ENCODE assay signal across 9 cellular contexts in the genomic region with DNA sequence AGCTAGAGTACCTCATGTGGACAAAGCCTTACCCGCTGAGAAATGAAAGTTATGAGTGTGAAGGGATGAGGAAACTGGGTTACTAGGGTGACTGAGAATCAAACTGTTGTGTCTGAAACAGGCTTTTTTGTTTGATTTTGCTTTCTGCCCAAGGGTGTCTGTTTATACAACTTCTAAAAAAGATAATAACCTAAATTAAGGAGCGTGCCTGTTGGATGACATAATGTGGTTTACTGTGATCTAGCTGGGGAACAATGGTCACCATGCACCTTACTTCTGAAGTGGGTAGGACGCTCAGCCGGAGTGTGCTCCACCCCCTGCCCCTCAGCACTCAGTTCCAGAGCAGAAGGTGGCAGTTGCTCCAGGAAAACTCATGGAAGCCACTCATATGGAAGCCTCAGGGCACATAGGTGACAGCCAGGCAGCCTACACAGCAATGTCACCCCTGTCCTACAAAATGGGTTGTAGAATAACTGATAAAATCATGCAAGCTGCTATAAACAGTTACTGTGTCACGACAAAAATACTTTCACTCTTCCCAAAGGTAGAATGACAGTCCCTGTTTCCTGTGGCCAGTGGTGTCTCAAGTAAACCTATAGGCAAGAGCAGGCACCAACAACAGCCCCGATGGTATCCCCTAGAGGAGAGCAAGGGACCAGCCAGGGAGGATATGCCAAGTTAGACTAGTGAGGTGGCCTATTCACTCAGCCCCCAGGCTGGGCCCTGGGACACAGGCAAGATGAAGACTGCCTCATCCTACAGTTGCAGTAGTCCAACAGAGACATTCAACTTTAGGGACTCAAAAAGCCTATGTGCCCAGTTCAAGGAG. TPM values are rescaled to one million over a fixed set of nuclear protein-coding genes. Genes with fewer than 3 reads are reported as not detected.
A peak's percentile ranks its signal among the peaks of the same experiment; 100 is the strongest.
DNase-seq lines count a peak whose midpoint lies in the region; ATAC-seq and TF ChIP-seq lines count a peak whose summit lies in the region.
"Had no signal": no experiment of that assay in that cellular context is flagged by ENCODE, and none has a peak within 500 bp of the region (broad histone marks: within the 10 kb centered on the region; RNA-seq: fewer than 3 reads in every experiment).

No MANE protein-coding gene starts in this region.

- intact Hi-C loops in CD8-positive, alpha-beta T cell (cut with DNase I, micrococcal nuclease) = no loop called here

- H3K9me3 Mint-ChIP-seq in CD8-positive, alpha-beta T cell = no peaks in the 10 kb centered on the region

- H3K4me1 Mint-ChIP-seq in CD8-positive, alpha-beta T cell (ENCODE audit: low read depth) = peaks cover 25% of the 10 kb centered on the region

- H3K4me3 Mint-ChIP-seq in CD8-positive, alpha-beta T cell = no peak overlapping the region

- CTCF ChIA-PET in CD8-positive, alpha-beta T cell (lab: Charles Lee) = interaction anchor here (1.1 kb wide), 1 partner anchor 11 kb away, joined by 4 read pairs; no protein-coding TSS in a partner anchor

- no peak overlapping the region for H3K4me3 ChIP-seq in CD8-positive, alpha-beta T cell (ENCODE audit: low read depth, low read length)
- no peak overlapping the region for H3K4me3 ChIP-seq in right atrium auricular region

- H3K27me3 Mint-ChIP-seq in CD8-positive, alpha-beta T cell (ENCODE audit: low read depth) = no peaks in the 10 kb centered on the region

- TF ChIP-seq CTCF in CD8-positive, alpha-beta T cell (IDR thresholded peaks at IDR 0.05) = no peak
- TF ChIP-seq CTCF in right atrium auricular region (IDR thresholded peaks at IDR 0.05) = no peak

- H3K27ac ChIP-seq in CD8-positive, alpha-beta T cell (ENCODE audit: low read depth, low read length) = no peak overlapping the region
- peak overlapping the region; percentile 3 to 33 for H3K27ac ChIP-seq in right atrium auricular region

- peak; percentile 66 for ATAC-seq in CD8-positive, alpha-beta T cell
- ATAC-seq in GM21447 (IDR thresholded peaks at IDR 0.05; ENCODE audit: unreplicated experiment) (peak; percentile 30), HG03108 (IDR thresholded peaks at IDR 0.05; ENCODE audit: unreplicated experiment) (no peak)

- H3K36me3 ChIP-seq in CD8-positive, alpha-beta T cell (ENCODE audit: insufficient read depth, low read length) = no peaks in the 10 kb centered on the region
- no peaks in the 10 kb centered on the region for H3K36me3 ChIP-seq in right atrium auricular region

- H3K27me3 ChIP-seq in CD8-positive, alpha-beta T cell (ENCODE audit: insufficient read depth, low read length) = no peaks in the 10 kb centered on the region
- no peaks in the 10 kb centered on the region for H3K27me3 ChIP-seq in right atrium auricular region

- no peaks in the 10 kb centered on the region for H3K4me1 ChIP-seq in CD8-positive, alpha-beta T cell (ENCODE audit: insufficient read depth, low read length)
- H3K4me1 ChIP-seq in right atrium auricular region = peaks cover 0 to 28% of the 10 kb centered on the region in 2 donors

- DNase-seq in CD8-positive, alpha-beta T cell = no peak
- DNase-seq in NCI-H69 (lab: John Stamatoyannopoulos, UW) (peak; percentile 88), right atrium auricular region (ENCODE audit: low spot score) (no peak), islet precursor cell (no peak), occipital lobe (lab: John Stamatoyannopoulos, UW) (no peak)
- DNase-seq in activated T-cell treated with anti-CD3 and anti-CD28 coated beads, Interleukin-2, amount 50 U/mL, for 1 hour = no peak
- DNase-seq: stimulated activated CD4-positive, alpha-beta T cell treated with anti-CD3 and anti-CD28 coated beads, Interleukin-4, amount 100 ng/mL, for 4 hours had no signal

- no peaks in the 10 kb centered on the region for H3K9me3 ChIP-seq in CD8-positive, alpha-beta T cell (ENCODE audit: low read length)
- H3K9me3 ChIP-seq in right atrium auricular region = no peaks in the 10 kb centered on the region

- H3K27ac Mint-ChIP-seq in CD8-positive, alpha-beta T cell = no peak overlapping the region

- POLR2A ChIA-PET in CD8-positive, alpha-beta T cell (lab: Charles Lee) = no interaction called here

- H3K36me3 Mint-ChIP-seq in CD8-positive, alpha-beta T cell = no peaks in the 10 kb centered on the region

RNA-seq across cellular contexts. Expression of a gene that starts 29.3 kb away (rescaled TPM):
- total RNA-seq in CD8-positive, alpha-beta T cell = 1 to 10 TPM; 2.1 to 2.2 TPM
- total RNA-seq in right atrium auricular region (100 to 1,000 TPM in 1 of 2 donors, 10 to 100 TPM in 1; 57.1 to 100 TPM), occipital lobe (36.7 TPM)

Comparison
In these comparisons a context has a peak if more than half of its experiments do, and no peak if none do; other contexts are left out.
1. RNA of a gene that starts 29.3 kb away (total RNA-seq): 57.1 to 100 TPM in right atrium auricular region and 36.7 TPM in occipital lobe (single experiment); 2.1 to 2.2 TPM in CD8-positive, alpha-beta T cell; every median in the first group is over 10 times any median in the second.